Comparison of ENCODE assay signal across 17 cellular contexts in genomic region chr9:13484186-13484585, GRCh38.
"Had no signal": no experiment of that assay in that cellular context is flagged by ENCODE, and none has a peak within 500 bp of the region (broad histone marks: within the 10 kb centered on the region; RNA-seq: fewer than 3 reads in every experiment).

No MANE protein-coding gene starts in this region.

- H3K36me3 ChIP-seq: upper lobe of right lung had no signal

- H3K27me3 ChIP-seq: body of pancreas, dorsolateral prefrontal cortex, upper lobe of right lung had no signal

- H3K4me3 ChIP-seq: body of pancreas, dorsolateral prefrontal cortex, lung, SK-N-MC, upper lobe of right lung had no signal

- H3K4me1 ChIP-seq: body of pancreas had no signal

- DNase-seq: activated CD4-positive, alpha-beta T cell treated with anti-CD3 and anti-CD28 coated beads, Interleukin-2, amount 50 U/mL, for 48 hours; activated T-cell treated with anti-CD3 and anti-CD28 coated beads for 4 hours; amniotic stem cell; body of pancreas; central memory CD4-positive, alpha-beta T cell; dorsolateral prefrontal cortex; left colon; nephron progenitor cell; nucleus accumbens; small intestine; stimulated activated CD4-positive, alpha-beta T cell treated with anti-CD3 and anti-CD28 coated beads, Interleukin-15, amount 100 ng/mL, for 24 hours; stimulated activated CD4-positive, alpha-beta T cell treated with anti-CD3 and anti-CD28 coated beads, Interleukin-2, amount 100 ng/mL, for 48 hours; stimulated activated naive CD8-positive, alpha-beta T cell treated with anti-CD3 and anti-CD28 coated beads, Interleukin-15, amount 100 ng/mL, for 72 hours; upper lobe of right lung had no signal

- H3K9me3 ChIP-seq: body of pancreas, upper lobe of right lung had no signal

- H3K27ac ChIP-seq: body of pancreas, dorsolateral prefrontal cortex, epithelial cell of prostate, SK-N-MC, upper lobe of right lung had no signal

- ATAC-seq: left colon; stimulated activated naive CD8-positive, alpha-beta T cell treated with anti-CD3 and anti-CD28 coated beads, Interleukin-15, amount 100 ng/mL, for 72 hours had no signal
